ENCODE assay signal across 8 cellular contexts in genomic region chr1:21324368-21325137, GRCh38. TPM values are rescaled to one million over a fixed set of nuclear protein-coding genes. Genes with fewer than 3 reads are reported as not detected.
DNase-seq lines count a peak whose midpoint lies in the region; ATAC-seq, FAIRE-seq and TF ChIP-seq lines count a peak whose summit lies in the region.

No MANE protein-coding gene starts in this region.

- H3K27ac ChIP-seq in right atrium auricular region (peak overlapping the region; percentile 88 to 94), skin epidermis (peak overlapping the region; percentile 43 to 91 (median 81))

- no peaks in the 10 kb centered on the region for H3K27me3 ChIP-seq in right atrium auricular region

- H3K4me1 Mint-ChIP-seq in activated naive CD8-positive, alpha-beta T cell (ENCODE audit: low read depth) = peaks cover 83% of the 10 kb centered on the region

- peak overlapping the region; percentile 97 for H3K27ac Mint-ChIP-seq in activated naive CD8-positive, alpha-beta T cell

- no peaks in the 10 kb centered on the region for H3K9me3 ChIP-seq in right atrium auricular region

- H3K4me3 Mint-ChIP-seq in activated naive CD8-positive, alpha-beta T cell = peak overlapping the region; percentile 85

- no peak for TF ChIP-seq POLR2A in H54 (IDR thresholded peaks at IDR 0.05; ENCODE audit: low read depth, low read length)

- H3K27me3 Mint-ChIP-seq in activated naive CD8-positive, alpha-beta T cell = no peaks in the 10 kb centered on the region

- H3K36me3 Mint-ChIP-seq in activated naive CD8-positive, alpha-beta T cell = peaks cover 6% of the 10 kb centered on the region

- no peaks in the 10 kb centered on the region for H3K9me3 Mint-ChIP-seq in activated naive CD8-positive, alpha-beta T cell (ENCODE audit: low read depth)

- DNase-seq in 8988T = peak; percentile 66
- peak; percentile 68 for DNase-seq in H54 (ENCODE audit: insufficient read length, low spot score)
- peak; percentile 47 for DNase-seq in SK-MEL-5 (ENCODE audit: low read depth, low spot score)
- peak; percentile 91 for DNase-seq in right atrium auricular region (ENCODE audit: low spot score)
- DNase-seq in inferior parietal cortex (ENCODE audit: extremely low spot score) = no peak

- H3K4me1 ChIP-seq in right atrium auricular region = peaks cover 5 to 84% of the 10 kb centered on the region in 2 donors

- in situ Hi-C loops in SK-MEL-5 (cut with HindIII; ENCODE audit: low pct_unique_long_range_greater_than_20kb, low sequenced_read_pairs) = no loop called here

- no peak for TF ChIP-seq CTCF in right atrium auricular region (IDR thresholded peaks at IDR 0.05)

- no peak for ATAC-seq in HG02938 (IDR thresholded peaks at IDR 0.05; ENCODE audit: unreplicated experiment)

- FAIRE-seq in H54 (lab: Jason Lieb, UNC) = peak; percentile 91

- no peak overlapping the region for H3K4me3 ChIP-seq in right atrium auricular region
- H3K4me3 ChIP-seq in skin epidermis = no peak overlapping the region

- no peaks in the 10 kb centered on the region for H3K36me3 ChIP-seq in right atrium auricular region

RNA-seq across cellular contexts. Expression of gene ECE1, which starts 34.3 kb away (rescaled TPM):
- 14.0 and 31.0 TPM in 2 replicates for total RNA-seq in SK-MEL-5 (2014; rRNA removed; shearing (Covaris generic))
- polyA plus RNA-seq in SK-MEL-5 (2015; cell fraction: cytosol; rRNA removed) = 56.5 and 57.7 TPM in 2 replicates
- polyA plus RNA-seq in SK-MEL-5 (2015; cell fraction: nucleus; rRNA removed) = 7.6 and 23.6 TPM in 2 replicates
- 100 to 1,000 TPM in 1 of 2 donors, 10 to 100 TPM in 1; 83.7 to 152 TPM for total RNA-seq in right atrium auricular region
